ENCODE assay signal across 9 cellular contexts in genomic region chr17:6444573-6445335, GRCh38. TPM values are rescaled to one million over a fixed set of nuclear protein-coding genes. Genes with fewer than 3 reads are reported as not detected.
DNase-seq lines count a peak whose midpoint lies in the region; ATAC-seq and TF ChIP-seq lines count a peak whose summit lies in the region.
"Had no signal": no experiment of that assay in that cellular context is flagged by ENCODE, and none has a peak within 500 bp of the region (broad histone marks: within the 10 kb centered on the region; RNA-seq: fewer than 3 reads in every experiment).

No MANE protein-coding gene starts in this region.

- no peaks in the 10 kb centered on the region for H3K9me3 Mint-ChIP-seq in activated CD4-positive, alpha-beta T cell treated with anti-CD3 and anti-CD28 coated beads for 36 hours (ENCODE audit: low read depth)

- peaks cover 3% of the 10 kb centered on the region for H3K27me3 Mint-ChIP-seq in activated CD4-positive, alpha-beta T cell treated with anti-CD3 and anti-CD28 coated beads for 36 hours

- DNase-seq in activated CD4-positive, alpha-beta T cell treated with anti-CD3 and anti-CD28 coated beads for 36 hours, result no peak
- DNase-seq in activated CD4-positive, alpha-beta T cell treated with anti-CD3 and anti-CD28 coated beads for 1 hour, result no peak
- DNase-seq in adipocyte (ENCODE audit: low read depth), result no peak
- DNase-seq in left lung, result peak in 1 of 2 donors; percentile 81
- no peak for DNase-seq in central memory CD4-positive, alpha-beta T cell
- DNase-seq in mucosa of gallbladder (ENCODE audit: low spot score), result no peak
- no peak for DNase-seq in 8988T

- H3K27me3 ChIP-seq in adipocyte (replicated peaks; ENCODE audit: control insufficient read depth, insufficient read depth, low read length), result no peaks in the 10 kb centered on the region
- H3K27me3 ChIP-seq in left lung, result peaks cover 0 to 6% of the 10 kb centered on the region in 2 donors
- peaks cover 0 to 7% (median 3%) of the 10 kb centered on the region in 5 donors for H3K27me3 ChIP-seq in subcutaneous abdominal adipose tissue (ENCODE audit: control insufficient read depth in 5 of 5, insufficient read depth in 4 of 5, low read length in 5 of 5)

- CTCF ChIA-PET in activated CD4-positive, alpha-beta T cell treated with anti-CD3 and anti-CD28 coated beads for 36 hours (lab: Charles Lee), result interaction anchor here (0.7 to 2.6 kb wide), 3 partner anchors 8 to 862 kb away, joined by 3 to 8 read pairs (median 3); no protein-coding TSS in a partner anchor

- ATAC-seq in activated CD4-positive, alpha-beta T cell treated with anti-CD3 and anti-CD28 coated beads for 36 hours, result no peak
- no peak for ATAC-seq in left lung

- peak overlapping the region; percentile 86 for H3K27ac Mint-ChIP-seq in activated CD4-positive, alpha-beta T cell treated with anti-CD3 and anti-CD28 coated beads for 36 hours

- H3K4me1 Mint-ChIP-seq in activated CD4-positive, alpha-beta T cell treated with anti-CD3 and anti-CD28 coated beads for 36 hours, result peaks cover 12% of the 10 kb centered on the region

- no peak for TF ChIP-seq CTCF in left lung (IDR thresholded peaks at IDR 0.05)

- intact Hi-C loops in activated CD4-positive, alpha-beta T cell treated with anti-CD3 and anti-CD28 coated beads for 36 hours (cut with DNase I, micrococcal nuclease), result loop anchor here in 1 of 2 experiments (1.0 to 5.0 kb wide), 6 partner anchors 70 to 1252 kb away; partner anchors contain the start of genes C17orf100, DERL2, MED31 and MIS12
- intact Hi-C loops in left lung (cut with DNase I), result no loop called here

- H3K4me3 ChIP-seq in adipocyte (ENCODE audit: low read length) (peak overlapping the region; percentile 87), left lung (peak overlapping the region; percentile 61 to 67), subcutaneous abdominal adipose tissue (ENCODE audit: low read depth in 1 of 5, low read length in 5 of 5) (peak overlapping the region; percentile 51 to 79 (median 72))

- H3K36me3 Mint-ChIP-seq in activated CD4-positive, alpha-beta T cell treated with anti-CD3 and anti-CD28 coated beads for 36 hours (ENCODE audit: low read depth), result no peaks in the 10 kb centered on the region

- H3K4me3 Mint-ChIP-seq in activated CD4-positive, alpha-beta T cell treated with anti-CD3 and anti-CD28 coated beads for 36 hours, result peak overlapping the region; percentile 77

- POLR2A ChIA-PET in activated CD4-positive, alpha-beta T cell treated with anti-CD3 and anti-CD28 coated beads for 36 hours (lab: Charles Lee), result interaction anchor here (0.6 kb wide), 1 partner anchor 376 kb away, joined by 5 read pairs; no protein-coding TSS in a partner anchor

- H3K27ac ChIP-seq in left lung, result no peak overlapping the region
- no peak overlapping the region for H3K27ac ChIP-seq in subcutaneous abdominal adipose tissue (ENCODE audit: low read depth, low read length)

- H3K9me3 ChIP-seq in adipocyte (ENCODE audit: control insufficient read depth, low read length) (no peaks in the 10 kb centered on the region), left lung (no peaks in the 10 kb centered on the region), subcutaneous abdominal adipose tissue (ENCODE audit: control insufficient read depth in 5 of 5, low read length in 5 of 5) (no peaks in the 10 kb centered on the region)

- H3K9ac ChIP-seq in adipocyte (ENCODE audit: low read length), result peak overlapping the region; percentile 49
- peak overlapping the region in 2 of 5 donors; percentile 41 to 47 for H3K9ac ChIP-seq in subcutaneous abdominal adipose tissue (ENCODE audit: low read length in 5 of 5)

- H3K4me1 ChIP-seq in adipocyte (ENCODE audit: control insufficient read depth, insufficient read depth, low read length) (peaks cover 6% of the 10 kb centered on the region), left lung (peaks cover 10 to 17% of the 10 kb centered on the region in 2 donors), subcutaneous abdominal adipose tissue (ENCODE audit: control insufficient read depth in 5 of 5, insufficient read depth in 5 of 5, low read length in 5 of 5) (peaks cover 0 to 16% (median 14%) of the 10 kb centered on the region in 5 donors)

- H3K36me3 ChIP-seq in adipocyte (ENCODE audit: control insufficient read depth, insufficient read depth, low read length, severe bottlenecking) (no peaks in the 10 kb centered on the region), left lung (peaks cover 0 to 14% of the 10 kb centered on the region in 2 donors), subcutaneous abdominal adipose tissue (ENCODE audit: control insufficient read depth in 5 of 5, insufficient read depth in 5 of 5, low read length in 5 of 5) (no peaks in the 10 kb centered on the region)

RNA-seq across cellular contexts. Expression of gene PIMREG, which starts 0.5 kb away (rescaled TPM):
- total RNA-seq in activated CD4-positive, alpha-beta T cell treated with anti-CD3 and anti-CD28 coated beads for 36 hours, result 10 to 100 TPM in 1 of 2 experiments, 1 to 10 TPM in 1; 8.4 to 10.0 TPM
- total RNA-seq in left lung (1 to 10 TPM; 1.6 to 4.6 TPM), mucosa of gallbladder (1.4 TPM)

RNA-seq across cellular contexts. Expression of gene AIPL1, which starts 9.8 kb away (rescaled TPM):
- total RNA-seq in activated CD4-positive, alpha-beta T cell treated with anti-CD3 and anti-CD28 coated beads for 36 hours, result not detected
- not detected for total RNA-seq in left lung
- total RNA-seq in mucosa of gallbladder, result not detected
- total RNA-seq: myocyte had no signal
